In the genomic region with DNA sequence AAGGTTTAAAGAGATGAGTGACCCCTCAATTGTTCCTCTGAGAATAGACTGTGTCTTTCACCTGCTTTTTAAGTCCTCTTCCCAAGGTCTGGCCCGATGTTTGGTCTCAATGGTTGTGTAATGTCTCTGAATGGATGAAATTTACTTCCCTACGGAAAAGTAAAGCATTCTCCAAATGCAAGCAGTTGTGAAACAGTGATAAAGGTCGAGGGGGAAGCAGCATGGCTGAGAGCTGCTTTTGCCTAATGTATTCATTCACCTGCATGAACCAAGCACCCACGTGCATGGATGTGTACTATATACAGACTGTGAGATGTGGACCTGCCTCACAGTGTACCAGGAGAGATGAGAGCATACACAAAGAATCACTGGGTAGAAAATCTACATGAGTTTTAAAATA, we compare ENCODE assay signal across 19 cellular contexts. TPM values are rescaled to one million over a fixed set of nuclear protein-coding genes. Genes with fewer than 3 reads are reported as not detected.
DNase-seq lines count a peak whose midpoint lies in the region; ATAC-seq and TF ChIP-seq lines count a peak whose summit lies in the region.
"Had no signal": no experiment of that assay in that cellular context is flagged by ENCODE, and none has a peak within 500 bp of the region (broad histone marks: within the 10 kb centered on the region; RNA-seq: fewer than 3 reads in every experiment).

No MANE protein-coding gene starts in this region.

- H3K36me3 ChIP-seq in right atrium auricular region (peaks cover 26% of the 10 kb centered on the region), sigmoid colon (peaks cover 0 to 42% (median 25%) of the 10 kb centered on the region in 4 donors)

- TF ChIP-seq EP300 in sigmoid colon (IDR thresholded peaks at IDR 0.05) = no peak

- no peaks in the 10 kb centered on the region for H3K27me3 ChIP-seq in right atrium auricular region
- H3K27me3 ChIP-seq in sigmoid colon = no peaks in the 10 kb centered on the region
- H3K27me3 ChIP-seq: MG63 had no signal

- H3K9me3 ChIP-seq in right atrium auricular region (no peaks in the 10 kb centered on the region), sigmoid colon (no peaks in the 10 kb centered on the region)
- H3K9me3 ChIP-seq: A549, MG63 had no signal

- DNase-seq in right atrium auricular region (ENCODE audit: low spot score) = no peak
- DNase-seq in cardiac septum (ENCODE audit: low spot score) = no peak
- no peak for DNase-seq in left lobe of liver (ENCODE audit: low spot score)
- peak; percentile 15 for DNase-seq in sigmoid colon
- DNase-seq in HPDE6-E6E7 (ENCODE audit: extremely low spot score) = no peak
- no peak for DNase-seq in NCI-H1436 treated with DMSO at 0.1 percent for 48 hours (lab: John Stamatoyannopoulos, UW)
- DNase-seq in left colon = no peak
- DNase-seq: CD4-positive, CD25-positive, alpha-beta regulatory T cell; EL; GF-D8; Kasumi-1; MG63; NCI-H1417; NCI-H187; NCI-H446 treated with DMSO at 0.1 percent for 48 hours; NCI-H526 treated with DMSO at 0.1 percent for 48 hours; SHP77 had no signal

- H3K27ac ChIP-seq in right atrium auricular region = peak overlapping the region; percentile 72 to 79
- H3K27ac ChIP-seq in sigmoid colon = peak overlapping the region in 1 of 4 donors; percentile 53
- H3K27ac ChIP-seq: A549 had no signal

- H3K4me1 ChIP-seq in right atrium auricular region (peaks cover 0 to 47% of the 10 kb centered on the region in 2 donors), sigmoid colon (peaks cover 0 to 12% (median 7%) of the 10 kb centered on the region in 4 donors)

- intact Hi-C loops in cardiac septum (cut with DNase I) (loop anchor here (5.0 to 10.0 kb wide), 2 partner anchors 594 to 706 kb away; no protein-coding TSS in a partner anchor), sigmoid colon (cut with DNase I) (no loop called here), left colon (cut with DNase I, micrococcal nuclease) (no loop called here)

- no peak for TF ChIP-seq POLR2A in sigmoid colon (IDR thresholded peaks at IDR 0.05)

- 72 to 79% methylated on average over 4 of the region's 4 CpGs for WGBS in sigmoid colon, 2 donors

- ATAC-seq in left lobe of liver (peak; percentile 78), left colon (no peak)
- ATAC-seq: A549, HCT116 had no signal

- TF ChIP-seq CTCF in right atrium auricular region (IDR thresholded peaks at IDR 0.05) = no peak
- no peak for TF ChIP-seq CTCF in sigmoid colon (IDR thresholded peaks at IDR 0.05)

- H3K4me3 ChIP-seq in right atrium auricular region (no peak overlapping the region), sigmoid colon (no peak overlapping the region)
- H3K4me3 ChIP-seq: A549, MG63 had no signal

RNA-seq across cellular contexts. Expression of a gene that starts 11.4 kb away (rescaled TPM):
- total RNA-seq in right atrium auricular region (10 to 100 TPM; 24.1 to 35.3 TPM), cardiac septum (59.6 TPM), left lobe of liver (13.1 TPM), sigmoid colon (10 to 100 TPM in 3 of 4 donors, 1 to 10 TPM in 1; 9.5 to 15.1 (median 13.3) TPM), left colon (10 to 100 TPM; 18.0 to 21.3 TPM)
- 10 to 100 TPM; 16.6 to 43.9 (median 17.4) TPM for polyA plus RNA-seq in sigmoid colon
